Comparison of ENCODE assay signal across 15 cellular contexts in genomic region chr3:144923051-144923450, GRCh38.
"Had no signal": no experiment of that assay in that cellular context is flagged by ENCODE, and none has a peak within 500 bp of the region (broad histone marks: within the 10 kb centered on the region; RNA-seq: fewer than 3 reads in every experiment).

No MANE protein-coding gene starts in this region.

- H3K27me3 ChIP-seq: dorsolateral prefrontal cortex, spleen had no signal

- H3K9me3 Mint-ChIP-seq: endodermal cell, type B pancreatic cell had no signal

- DNase-seq: activated CD4-positive, alpha-beta T cell treated with anti-CD3 and anti-CD28 coated beads for 1 hour; activated CD4-positive, alpha-beta T cell treated with anti-CD3 and anti-CD28 coated beads, Interleukin-2, amount 50 U/mL, for 4 hours; activated naive CD4-positive, alpha-beta T cell treated with Interleukin-2 at 50 U/mL for 16 hours; aorta; dorsolateral prefrontal cortex; endodermal cell; kidney glomerular epithelial cell; mesendoderm; spleen had no signal

- H3K4me1 ChIP-seq: spleen had no signal

- H3K27ac Mint-ChIP-seq: activated T-helper 17 cell treated with anti-CD3 and anti-CD28 coated beads, Interleukin-2, amount 50 U/mL, for 72 hours; endodermal cell; stimulated activated naive CD8-positive, alpha-beta T cell treated with anti-CD3 and anti-CD28 coated beads, Interleukin-15, Interleukin-2, amounts not matched to agents 100 ng/mL and 50 ng/mL, for 24 hours; type B pancreatic cell had no signal

- H3K27me3 Mint-ChIP-seq: activated T-helper 17 cell treated with anti-CD3 and anti-CD28 coated beads, Interleukin-2, amount 50 U/mL, for 72 hours; stimulated activated naive CD8-positive, alpha-beta T cell treated with anti-CD3 and anti-CD28 coated beads, Interleukin-15, Interleukin-2, amounts not matched to agents 100 ng/mL and 50 ng/mL, for 24 hours had no signal

- H3K4me3 Mint-ChIP-seq: activated T-helper 17 cell treated with anti-CD3 and anti-CD28 coated beads, Interleukin-2, amount 50 U/mL, for 72 hours; endodermal cell; stimulated activated naive CD8-positive, alpha-beta T cell treated with anti-CD3 and anti-CD28 coated beads, Interleukin-15, Interleukin-2, amounts not matched to agents 100 ng/mL and 50 ng/mL, for 24 hours; type B pancreatic cell had no signal

- FAIRE-seq: bronchial epithelial cell had no signal

- H3K4me3 ChIP-seq: dorsolateral prefrontal cortex, spleen had no signal

- H3K36me3 Mint-ChIP-seq: type B pancreatic cell had no signal

- H3K36me3 ChIP-seq: spleen had no signal

- H3K27ac ChIP-seq: dorsolateral prefrontal cortex, spleen, VCaP had no signal

- ATAC-seq: activated T-helper 17 cell treated with anti-CD3 and anti-CD28 coated beads, Interleukin-2, amount 50 U/mL, for 72 hours; sciatic nerve had no signal

- H3K4me1 Mint-ChIP-seq: activated T-helper 17 cell treated with anti-CD3 and anti-CD28 coated beads, Interleukin-2, amount 50 U/mL, for 72 hours had no signal
